ENCODE assay signal across 24 cellular contexts in the genomic region with DNA sequence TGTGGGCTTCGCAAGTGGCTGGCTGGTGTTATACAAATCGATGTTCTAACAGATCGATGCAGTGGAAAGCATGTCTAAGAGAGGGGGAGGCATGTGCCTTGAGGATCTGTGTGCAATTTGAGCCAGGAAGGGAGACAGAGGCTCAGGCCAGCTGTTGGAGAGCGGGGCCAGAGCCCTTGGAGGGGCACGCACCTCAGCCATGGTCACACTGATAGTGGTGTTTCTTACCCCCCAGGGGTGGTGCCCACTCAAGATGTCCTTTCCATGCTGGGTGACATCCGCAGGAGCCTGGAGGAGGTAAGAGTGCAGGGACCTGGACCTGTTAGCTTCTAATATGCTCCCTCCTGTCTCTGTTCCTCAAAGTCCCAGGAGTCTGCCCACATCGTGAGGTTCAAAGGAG. TPM values are rescaled to one million over a fixed set of nuclear protein-coding genes. Genes with fewer than 3 reads are reported as not detected.
DNase-seq lines count a peak whose midpoint lies in the region; ATAC-seq and TF ChIP-seq lines count a peak whose summit lies in the region.
"Had no signal": no experiment of that assay in that cellular context is flagged by ENCODE, and none has a peak within 500 bp of the region (broad histone marks: within the 10 kb centered on the region; RNA-seq: fewer than 3 reads in every experiment).

No MANE protein-coding gene starts in this region.

- H3K4me1 Mint-ChIP-seq in brain (peaks cover 24% of the 10 kb centered on the region), neural crest cell (peaks cover 11% of the 10 kb centered on the region)

- TF ChIP-seq CTCF in brain (conservative IDR thresholded peaks at IDR 0.05) = no peak
- no peak for TF ChIP-seq CTCF in neural crest cell (conservative IDR thresholded peaks at IDR 0.05)
- no peak for TF ChIP-seq CTCF in upper lobe of right lung (IDR thresholded peaks at IDR 0.05)

- peaks cover 42% of the 10 kb centered on the region for H3K36me3 Mint-ChIP-seq in brain
- H3K36me3 Mint-ChIP-seq in neural crest cell (ENCODE audit: low read depth) = peaks cover 18% of the 10 kb centered on the region

- H3K36me3 ChIP-seq in upper lobe of right lung = no peaks in the 10 kb centered on the region
- H3K36me3 ChIP-seq: Peyer's patch had no signal

- no peak for ATAC-seq in upper lobe of right lung
- no peak for ATAC-seq in HG03432 (IDR thresholded peaks at IDR 0.05; ENCODE audit: unreplicated experiment)
- ATAC-seq in HG02610 (IDR thresholded peaks at IDR 0.05; ENCODE audit: unreplicated experiment) = no peak
- ATAC-seq: A549 had no signal

- intact Hi-C loops in upper lobe of right lung (cut with DNase I) = loop anchor here (10.0 kb wide), 1 partner anchor 296 kb away; no protein-coding TSS in a partner anchor

- no peak overlapping the region for H3K27ac ChIP-seq in upper lobe of right lung
- H3K27ac ChIP-seq: A549, GM23248, Peyer's patch had no signal

- H3K4me3 Mint-ChIP-seq in brain (no peak overlapping the region), neural crest cell (peak overlapping the region; percentile 73)
- H3K4me3 Mint-ChIP-seq: H9, HFFc6 had no signal

- H3K27me3 Mint-ChIP-seq in brain (peaks cover 7% of the 10 kb centered on the region), neural crest cell (ENCODE audit: low read depth) (peaks cover 6% of the 10 kb centered on the region)

- DNase-seq in activated effector memory CD4-positive, alpha-beta T cell treated with anti-CD3 and anti-CD28 coated beads, Interleukin-2, amount 50 U/mL, for 16 hours = peak; percentile 53
- DNase-seq in activated effector memory CD4-positive, alpha-beta T cell treated with Interleukin-2 at 50 U/mL for 16 hours = no peak
- DNase-seq in neural crest cell (ENCODE audit: low read depth, low spot score) (no peak), upper lobe of right lung (peak; percentile 47), AG20443 (ENCODE audit: low spot score) (no peak)
- DNase-seq: BE2C, COR-L47, DMS 273 treated with DMSO at 0.1 percent for 48 hours, DMS79 treated with DMSO at 0.1 percent for 48 hours, GM23248, H9, HFFc6, IMR-90, NCI-H1105, NCI-H2081, NCI-H2171, NCI-H345, NCI-H524, NCI-H82 had no signal

- H3K9me3 ChIP-seq in upper lobe of right lung = no peaks in the 10 kb centered on the region
- H3K9me3 ChIP-seq: A549, BE2C, Peyer's patch had no signal

- no peak overlapping the region for H3K4me3 ChIP-seq in upper lobe of right lung
- H3K4me3 ChIP-seq: A549, GM23248, Peyer's patch had no signal

- H3K9me3 Mint-ChIP-seq in brain = peaks cover 0 to 3% (median 0%) of the 10 kb centered on the region in 5 experiments
- H3K9me3 Mint-ChIP-seq in neural crest cell = no peaks in the 10 kb centered on the region
- H3K9me3 Mint-ChIP-seq: H9, HFFc6 had no signal

- H3K4me1 ChIP-seq in upper lobe of right lung = peaks cover 9% of the 10 kb centered on the region

- no peaks in the 10 kb centered on the region for H3K27me3 ChIP-seq in upper lobe of right lung
- H3K27me3 ChIP-seq: BE2C, Peyer's patch had no signal

- H3K27ac Mint-ChIP-seq in brain (peak overlapping the region in 3 of 5 experiments; percentile 48 to 99 (median 51)), neural crest cell (ENCODE audit: unreplicated experiment) (no peak overlapping the region)
- H3K27ac Mint-ChIP-seq: HFFc6 had no signal

RNA-seq across cellular contexts. Expression of gene ABTB1, which starts 3.8 kb away (rescaled TPM):
- polyA plus RNA-seq in brain (ENCODE audit: insufficient read depth, low read depth, low replicate concordance) = 43.7 TPM
- total RNA-seq in neural crest cell (6.8 and 7.2 TPM in 2 replicates), upper lobe of right lung (47.5 TPM)

RNA-seq across cellular contexts. Expression of gene PODXL2, which starts 39.9 kb away (rescaled TPM):
- 133 TPM for polyA plus RNA-seq in brain (ENCODE audit: insufficient read depth, low read depth, low replicate concordance)
- 70.8 and 74.0 TPM in 2 replicates for total RNA-seq in neural crest cell
- total RNA-seq in upper lobe of right lung = 3.7 TPM

Comparison
In these comparisons a context has a peak if more than half of its experiments do, and no peak if none do; other contexts are left out.
1. DNase-seq: peak in activated effector memory CD4-positive, alpha-beta T cell treated with anti-CD3 and anti-CD28 coated beads, Interleukin-2, amount 50 U/mL, for 16 hours (single experiment) and upper lobe of right lung (single experiment); none in activated effector memory CD4-positive, alpha-beta T cell treated with Interleukin-2 at 50 U/mL for 16 hours (single experiment), neural crest cell (single experiment) and AG20443 (single experiment).
2. RNA of gene PODXL2, which starts 39.9 kb away (total RNA-seq): 70.8 to 74.0 TPM in neural crest cell; 3.7 TPM in upper lobe of right lung (single experiment); every median in the first group is over 10 times any median in the second.